In genomic region chr9:133505901-133506652, GRCh38 we compare ENCODE assay signal across 20 cellular contexts. TPM values are rescaled to one million over a fixed set of nuclear protein-coding genes. Genes with fewer than 3 reads are reported as not detected.
A peak's percentile ranks its signal among the peaks of the same experiment; 100 is the strongest.
DNase-seq lines count a peak whose midpoint lies in the region; ATAC-seq, FAIRE-seq and TF ChIP-seq lines count a peak whose summit lies in the region.
"Had no signal": no experiment of that assay in that cellular context is flagged by ENCODE, and none has a peak within 500 bp of the region (broad histone marks: within the 10 kb centered on the region; RNA-seq: fewer than 3 reads in every experiment).

No MANE protein-coding gene starts in this region.

- peaks cover 10% of the 10 kb centered on the region for H3K9me3 ChIP-seq in psoas muscle

- intact Hi-C loops in cardiac septum (cut with DNase I): no loop called here
- intact Hi-C loops in psoas muscle (cut with DNase I): no loop called here

- no peaks in the 10 kb centered on the region for H3K4me1 ChIP-seq in psoas muscle

- H3K4me3 ChIP-seq in AG10803 (ENCODE audit: low read length) (no peak overlapping the region), psoas muscle (no peak overlapping the region)
- H3K4me3 ChIP-seq: GM12878 had no signal

- WGBS in psoas muscle, 3 donors: 42 to 60% (median 51%) methylated on average over 22 to 23 of the region's 23 CpGs

- DNase-seq in AG10803 (ENCODE audit: low read depth): peak; percentile 65
- DNase-seq in cardiac septum (ENCODE audit: low spot score): peak; percentile 87
- peak; percentile 84 to 86 for DNase-seq in psoas muscle
- no peak for DNase-seq in amniotic stem cell (lab: John Stamatoyannopoulos, UW)
- DNase-seq in A172 (ENCODE audit: low spot score): no peak
- DNase-seq in frontal cortex (ENCODE audit: low spot score in 2 of 2): no peak
- DNase-seq: activated CD8-positive, alpha-beta T cell treated with anti-CD3 and anti-CD28 coated beads for 36 hours; activated naive CD4-positive, alpha-beta T cell treated with anti-CD3 and anti-CD28 coated beads, Interleukin-2, amount 50 U/mL, for 16 hours; H9; natural killer cell; small intestine had no signal

- H3K27ac ChIP-seq in VCaP (peak overlapping the region; percentile 52), psoas muscle (no peak overlapping the region)

- TF ChIP-seq CTCF in AG10803 (conservative IDR thresholded peaks at IDR 0.05; ENCODE audit: low read length) (no peak), VCaP (conservative IDR thresholded peaks at IDR 0.05) (no peak), psoas muscle (IDR thresholded peaks at IDR 0.05) (no peak)

- H3K27me3 ChIP-seq in psoas muscle (ENCODE audit: insufficient read depth in 3 of 3, low read length in 2 of 3): peaks cover 0 to 43% (median 7%) of the 10 kb centered on the region in 3 donors

- H3K36me3 ChIP-seq in psoas muscle (ENCODE audit: insufficient read depth in 1 of 2, low read depth in 1 of 2): no peaks in the 10 kb centered on the region

- peak; percentile 37 to 64 (median 52) for ATAC-seq in psoas muscle
- no peak for ATAC-seq in GM21528 (IDR thresholded peaks at IDR 0.05; ENCODE audit: low FRiP score, unreplicated experiment)
- ATAC-seq: activated CD8-positive, alpha-beta T cell treated with anti-CD3 and anti-CD28 coated beads for 36 hours; GM12878; natural killer cell had no signal

- FAIRE-seq in frontal cortex (lab: Jason Lieb, UNC): no peak
- FAIRE-seq: GM12878, islet of Langerhans, small intestine had no signal

RNA-seq across cellular contexts. Expression of gene MYMK, which starts 18.7 kb away (rescaled TPM):
- total RNA-seq in cardiac septum: not detected
- total RNA-seq in psoas muscle: 1 to 10 TPM in 1 of 4 donors, under 1 TPM in 1, not detected in 2; 0.44 to 4.5 TPM
- polyA plus RNA-seq in psoas muscle: under 1 TPM in 2 of 3 donors, not detected in 1; 0.05 to 0.60 TPM
- not detected in 2 replicates for total RNA-seq in A172 (2014; rRNA removed; shearing (Covaris generic))
- total RNA-seq in frontal cortex: not detected
- total RNA-seq: activated CD8-positive, alpha-beta T cell treated with anti-CD3 and anti-CD28 coated beads for 36 hours; chondrocyte; GM12878; H9; natural killer cell; NCI-H460; T-helper 2 cell treated with Interferon-gamma antibody and Interleukin-4, amounts not matched to agents 100 ng/mL and 5 ng/mL, for 36 hours had no signal
- polyA plus RNA-seq: esophagus, GM12878, small intestine, urinary bladder had no signal

RNA-seq across cellular contexts. Expression of gene SLC2A6, which starts 27.2 kb away (rescaled TPM):
- total RNA-seq in cardiac septum (3.6 TPM), psoas muscle (1 to 10 TPM; 1.2 to 2.7 (median 1.7) TPM), frontal cortex (12.6 TPM)
- polyA plus RNA-seq in psoas muscle: 1 to 10 TPM; 1.3 to 2.2 (median 1.8) TPM
- 30.8 and 42.1 TPM in 2 replicates for total RNA-seq in A172 (2014; rRNA removed; shearing (Covaris generic))

RNA-seq across cellular contexts. Expression of gene ADAMTSL2, which starts 28.4 kb away (rescaled TPM):
- total RNA-seq in cardiac septum: 9.6 TPM
- 1 to 10 TPM in 2 of 4 donors, under 1 TPM in 2; 0.34 to 5.4 (median 2.4) TPM for total RNA-seq in psoas muscle
- under 1 TPM; 0.21 to 0.75 (median 0.29) TPM for polyA plus RNA-seq in psoas muscle
- total RNA-seq in A172 (2014; rRNA removed; shearing (Covaris generic)): 0.12 and 0.16 TPM in 2 replicates
- 2.4 TPM for total RNA-seq in frontal cortex
- total RNA-seq: GM12878; natural killer cell; NCI-H460; T-helper 2 cell treated with Interferon-gamma antibody and Interleukin-4, amounts not matched to agents 100 ng/mL and 5 ng/mL, for 36 hours had no signal

RNA-seq across cellular contexts. Expression of gene CACFD1, which starts 46.3 kb away (rescaled TPM):
- 15.0 TPM for total RNA-seq in cardiac septum
- total RNA-seq in psoas muscle: 1 to 10 TPM; 2.8 to 9.4 (median 7.2) TPM
- polyA plus RNA-seq in psoas muscle: 1 to 10 TPM; 4.4 to 7.4 (median 5.6) TPM
- total RNA-seq in A172 (2014; rRNA removed; shearing (Covaris generic)): 8.8 and 10.8 TPM in 2 replicates
- 22.8 TPM for total RNA-seq in frontal cortex

Comparison
In these comparisons a context has a peak if more than half of its experiments do, and no peak if none do; other contexts are left out.
1. DNase-seq: peak in AG10803 (single experiment), cardiac septum (single experiment) and psoas muscle (2 of 2); none in amniotic stem cell (single experiment), A172 (single experiment) and frontal cortex (0 of 2).